24 cellular contexts compared by ENCODE assay signal in the genomic region with DNA sequence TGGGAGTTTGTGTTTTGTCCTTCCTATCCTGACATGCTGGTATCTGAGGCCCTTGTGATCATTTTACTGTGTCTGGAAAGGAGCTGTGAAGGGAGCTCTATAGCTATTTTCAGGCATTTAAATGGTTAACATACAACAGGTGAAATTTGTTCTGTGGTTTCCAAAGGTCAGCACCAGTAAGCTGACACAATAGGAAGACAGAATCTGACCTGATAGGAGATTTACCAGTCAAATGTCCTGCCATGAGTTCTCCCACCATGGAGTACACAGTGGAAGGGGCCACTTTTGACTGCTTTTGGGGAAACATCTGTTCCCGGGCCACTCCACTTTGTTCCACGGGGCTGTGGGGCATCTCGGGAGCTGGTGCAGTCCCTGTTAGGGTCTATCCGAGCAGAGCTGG. TPM values are rescaled to one million over a fixed set of nuclear protein-coding genes. Genes with fewer than 3 reads are reported as not detected.
DNase-seq lines count a peak whose midpoint lies in the region; ATAC-seq, FAIRE-seq and TF ChIP-seq lines count a peak whose summit lies in the region.
"Had no signal": no experiment of that assay in that cellular context is flagged by ENCODE, and none has a peak within 500 bp of the region (broad histone marks: within the 10 kb centered on the region; RNA-seq: fewer than 3 reads in every experiment).

No MANE protein-coding gene starts in this region.

- peak; percentile 41 for DNase-seq in SW480 (ENCODE audit: low spot score)
- DNase-seq in myocyte (ENCODE audit: low read depth), result peak; percentile 46
- peak; percentile 15 for DNase-seq in small intestine
- DNase-seq in brain microvascular endothelial cell, result no peak
- DNase-seq: AML-193; CD8-positive, alpha-beta T cell; DMS 273 treated with DMSO at 0.1 percent for 48 hours; DMS79; EL; GDM1; NCI-H1048; NCI-H1694; NCI-H2029 treated with DMSO at 0.1 percent for 48 hours; NCI-H446 treated with DMSO at 0.1 percent for 48 hours; SIG-M5 had no signal

- 19 to 47% (median 30%) methylated on average over 4 of the region's 4 CpGs for WGBS in small intestine, 3 donors

- no peak for ATAC-seq in GM19395 (IDR thresholded peaks at IDR 0.05; ENCODE audit: unreplicated experiment)
- no peak for ATAC-seq in HG03457 (IDR thresholded peaks at IDR 0.05; ENCODE audit: unreplicated experiment)
- ATAC-seq: A549; CD8-positive, alpha-beta T cell; GM12878 had no signal

- POLR2A ChIA-PET in HEK293 (lab: Yijun Ruan, JAX), result no interaction called here

- in situ Hi-C loops in brain microvascular endothelial cell (cut with HindIII; ENCODE audit: low pct_ligation_motif_present, low sequenced_read_pairs), result no loop called here

- no peak overlapping the region for H3K27ac ChIP-seq in HEK293 (ENCODE audit: extremely low read depth, low read depth, low read length)
- no peak overlapping the region for H3K27ac ChIP-seq in small intestine (ENCODE audit: low read depth in 1 of 2, low read length in 1 of 2)
- H3K27ac ChIP-seq in brain microvascular endothelial cell, result no peak overlapping the region
- H3K27ac ChIP-seq: A549, C4-2B, SK-N-MC had no signal

- H3K36me3 ChIP-seq in HEK293 (ENCODE audit: control insufficient read depth in 2 of 2, insufficient read depth in 1 of 2, low read length in 2 of 2) (no peaks in the 10 kb centered on the region), small intestine (ENCODE audit: control insufficient read depth in 2 of 2, insufficient read depth in 2 of 2, low read length in 2 of 2) (no peaks in the 10 kb centered on the region), brain microvascular endothelial cell (replicated peaks) (no peaks in the 10 kb centered on the region)

- H3K27me3 ChIP-seq in small intestine (ENCODE audit: control insufficient read depth in 2 of 2, insufficient read depth in 2 of 2, low read length in 2 of 2) (no peaks in the 10 kb centered on the region), brain microvascular endothelial cell (replicated peaks) (no peaks in the 10 kb centered on the region)

- CTCF ChIA-PET in HEK293 (lab: Yijun Ruan, JAX), result interaction anchor here (0.6 to 1.3 kb wide), 4 partner anchors 15 to 602 kb away, joined by 3 to 5 read pairs (median 3); no protein-coding TSS in a partner anchor

- H3K4me3 ChIP-seq in HEK293 (ENCODE audit: low read depth, low read length) (no peak overlapping the region), small intestine (ENCODE audit: low read depth in 1 of 2, low read length in 2 of 2) (no peak overlapping the region), brain microvascular endothelial cell (ENCODE audit: low read depth, low read length) (no peak overlapping the region)
- H3K4me3 ChIP-seq: A549, GM12878, SK-N-MC had no signal

- FAIRE-seq in small intestine (lab: Jason Lieb, UNC), result no peak
- FAIRE-seq: A549, GM12878, H54, RCC 7860 had no signal

- no peaks in the 10 kb centered on the region for H3K9me3 ChIP-seq in HEK293 (ENCODE audit: control insufficient read depth, insufficient read depth, low read depth, low read length)
- no peaks in the 10 kb centered on the region for H3K9me3 ChIP-seq in small intestine (ENCODE audit: control insufficient read depth, low read depth)
- H3K9me3 ChIP-seq: A549 had no signal

- TF ChIP-seq CTCF in HEK293 (tag by site-specific recombination; IDR thresholded peaks at IDR 0.05) (no peak), brain microvascular endothelial cell (IDR thresholded peaks at IDR 0.05; ENCODE audit: low read depth, low read length, missing control alignments) (no peak)

- H3K4me1 ChIP-seq in HEK293 (ENCODE audit: control insufficient read depth, insufficient read depth, low read length) (no peaks in the 10 kb centered on the region), small intestine (ENCODE audit: control insufficient read depth in 2 of 2, insufficient read depth in 1 of 2, low read depth in 1 of 2, low read length in 1 of 2) (no peaks in the 10 kb centered on the region)

TF ChIP-seq in HEK293, 187 proteins besides CTCF, POLR2A, EP300 and RAD21:
- TF ChIP-seq ZNF416 (tag by site-specific recombination; IDR thresholded peaks at IDR 0.05), result no peak
- TF ChIP-seq, protein P1, sequence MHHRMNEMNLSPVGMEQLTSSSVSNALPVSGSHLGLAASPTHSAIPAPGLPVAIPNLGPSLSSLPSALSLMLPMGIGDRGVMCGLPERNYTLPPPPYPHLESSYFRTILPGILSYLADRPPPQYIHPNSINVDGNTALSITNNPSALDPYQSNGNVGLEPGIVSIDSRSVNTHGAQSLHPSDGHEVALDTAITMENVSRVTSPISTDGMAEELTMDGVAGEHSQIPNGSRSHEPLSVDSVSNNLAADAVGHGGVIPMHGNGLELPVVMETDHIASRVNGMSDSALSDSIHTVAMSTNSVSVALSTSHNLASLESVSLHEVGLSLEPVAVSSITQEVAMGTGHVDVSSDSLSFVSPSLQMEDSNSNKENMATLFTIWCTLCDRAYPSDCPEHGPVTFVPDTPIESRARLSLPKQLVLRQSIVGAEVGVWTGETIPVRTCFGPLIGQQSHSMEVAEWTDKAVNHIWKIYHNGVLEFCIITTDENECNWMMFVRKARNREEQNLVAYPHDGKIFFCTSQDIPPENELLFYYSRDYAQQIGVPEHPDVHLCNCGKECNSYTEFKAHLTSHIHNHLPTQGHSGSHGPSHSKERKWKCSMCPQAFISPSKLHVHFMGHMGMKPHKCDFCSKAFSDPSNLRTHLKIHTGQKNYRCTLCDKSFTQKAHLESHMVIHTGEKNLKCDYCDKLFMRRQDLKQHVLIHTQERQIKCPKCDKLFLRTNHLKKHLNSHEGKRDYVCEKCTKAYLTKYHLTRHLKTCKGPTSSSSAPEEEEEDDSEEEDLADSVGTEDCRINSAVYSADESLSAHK (tag by site-specific recombination; IDR thresholded peaks at IDR 0.05), result no peak
- TF ChIP-seq SCRT2 (tag by site-specific recombination; IDR thresholded peaks at IDR 0.05), result peak; percentile 37; the same call in 1 of the 2 replicates
- no peak for TF ChIP-seq ZNF549 (tag by site-specific recombination; IDR thresholded peaks at IDR 0.05)
- no peak for TF ChIP-seq ZNF324 (tag by site-specific recombination; IDR thresholded peaks at IDR 0.05)

RNA-seq across cellular contexts. Expression of a gene that starts 17.6 kb away (rescaled TPM):
- total RNA-seq in myocyte, result 0.11 TPM in 1 of 2 replicates, not detected in the other
- polyA plus RNA-seq in myocyte (2012), result not detected
- not detected for polyA plus RNA-seq in small intestine
- total RNA-seq: CD8-positive, alpha-beta T cell; GM12878 had no signal
- polyA plus RNA-seq: GM12878 had no signal

RNA-seq across cellular contexts. Expression of a gene that starts 17.7 kb away (rescaled TPM):
- total RNA-seq in myocyte, result not detected in 2 replicates
- not detected for polyA plus RNA-seq in myocyte (2012)
- polyA plus RNA-seq in small intestine, result 1 to 10 TPM in 1 of 3 donors, under 1 TPM in 1, not detected in 1; 0.54 to 2.1 TPM
- total RNA-seq: CD8-positive, alpha-beta T cell; GM12878 had no signal
- polyA plus RNA-seq: A549, GM12878 had no signal

RNA-seq across cellular contexts. Expression of a gene that starts 36.9 kb away (rescaled TPM):
- total RNA-seq in myocyte, result 36.5 and 46.3 TPM in 2 replicates
- polyA plus RNA-seq in myocyte (2012), result 24.0 TPM
- 10 to 100 TPM; 29.1 to 34.0 (median 32.5) TPM for polyA plus RNA-seq in small intestine
